ENCODE assay signal across 1 cellular context in the genomic region with DNA sequence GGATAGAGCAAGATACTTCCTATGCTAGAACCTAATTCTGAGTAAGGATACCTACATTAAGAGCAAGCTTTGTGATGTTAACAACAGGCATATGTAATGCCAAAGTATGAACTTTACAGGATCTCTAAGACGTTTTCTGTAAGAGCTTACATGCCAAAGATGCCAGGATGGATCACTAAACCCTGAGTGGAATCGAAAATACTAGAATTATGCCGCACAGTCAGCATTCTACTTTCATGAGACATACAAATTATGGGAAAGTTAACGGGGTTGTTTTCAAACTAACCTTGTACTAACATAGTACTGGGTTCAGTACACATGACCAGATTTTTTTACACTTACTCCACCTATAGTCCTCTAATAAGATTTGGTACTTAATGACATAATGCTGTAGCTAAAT.
TF ChIP-seq lines count a peak whose summit lies in the region.

No MANE protein-coding gene starts in this region.

TF ChIP-seq in HepG2, 621 proteins besides CTCF, POLR2A, EP300 and RAD21:
- TF ChIP-seq ZBTB7A (CRISPR knock-in tag; IDR thresholded peaks at IDR 0.05) (no peak), MAFK (conservative IDR thresholded peaks at IDR 0.05 in 1 of 2, IDR thresholded peaks at IDR 0.05 in 1 of 2; ENCODE audit: low read length in 2 of 2) (peak; percentile 14 to 59; a peak in 2 of 4 replicates), FOXP1 (IDR thresholded peaks at IDR 0.05) (no peak), FOXP1 (CRISPR knock-in tag; IDR thresholded peaks at IDR 0.05) (no peak), KDM4B (CRISPR knock-in tag; IDR thresholded peaks at IDR 0.05) (no peak)
TF ChIP-seq in HepG2: peak in this region for 1.
